ENCODE assay signal across 9 cellular contexts in the genomic region with DNA sequence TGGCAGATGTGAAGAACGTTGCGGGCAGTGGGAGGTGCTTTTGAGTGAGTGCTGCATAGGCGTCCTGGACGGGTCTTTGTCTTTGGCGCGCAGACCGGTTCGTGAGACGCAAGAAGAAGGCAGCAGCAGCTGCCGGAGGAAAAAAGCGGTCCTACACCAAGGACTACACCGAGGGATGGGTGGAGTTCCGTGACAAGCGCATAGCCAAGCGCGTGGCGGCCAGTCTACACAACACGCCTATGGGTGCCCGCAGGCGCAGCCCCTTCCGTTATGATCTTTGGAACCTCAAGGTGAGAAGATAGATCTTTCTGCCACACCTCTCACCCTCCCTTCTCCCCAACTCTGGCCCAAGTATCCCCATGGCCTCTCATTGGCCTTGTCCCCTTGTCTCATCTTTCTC. TPM values are rescaled to one million over a fixed set of nuclear protein-coding genes. Genes with fewer than 3 reads are reported as not detected.
DNase-seq lines count a peak whose midpoint lies in the region; ATAC-seq and TF ChIP-seq lines count a peak whose summit lies in the region.
"Had no signal": no experiment of that assay in that cellular context is flagged by ENCODE, and none has a peak within 500 bp of the region (broad histone marks: within the 10 kb centered on the region; RNA-seq: fewer than 3 reads in every experiment).

No MANE protein-coding gene starts in this region.

- peak overlapping the region; percentile 83 for H3K9ac ChIP-seq in mesendoderm (ENCODE audit: low read length)

- H2BK15ac ChIP-seq in mesendoderm (replicated peaks; ENCODE audit: low read depth), result no peak overlapping the region

- no peak for DNase-seq in natural killer cell
- no peak for DNase-seq in natural killer cell treated with Interleukin-12 subunit alpha and Interleukin-12 subunit beta and Interleukin-15 and Interleukin-18, amount 100 ng/mL, for 72 hours (ENCODE audit: low spot score)
- no peak for DNase-seq in astrocyte of the spinal cord (ENCODE audit: low read depth, low spot score)
- DNase-seq in mesendoderm, result no peak
- DNase-seq in NCI-H1436 (lab: John Stamatoyannopoulos, UW), result no peak
- DNase-seq in DMS153 (lab: John Stamatoyannopoulos, UW), result no peak
- no peak for DNase-seq in NCI-H2081 treated with DMSO at 0.1 percent for 48 hours (lab: John Stamatoyannopoulos, UW)
- no peak for DNase-seq in kidney glomerular epithelial cell (lab: John Stamatoyannopoulos, UW)

- H3K23ac ChIP-seq in mesendoderm (ENCODE audit: low read length), result no peak overlapping the region

- H3K27me3 ChIP-seq in mesendoderm (ENCODE audit: insufficient read depth, low read length, poor library complexity), result no peaks in the 10 kb centered on the region

- peaks cover 6% of the 10 kb centered on the region for H3K79me1 ChIP-seq in mesendoderm (ENCODE audit: low read length)

- H3K4me1 Mint-ChIP-seq in natural killer cell, result peaks cover 6 to 10% of the 10 kb centered on the region in 2 donors
- peaks cover 0 to 8% of the 10 kb centered on the region in 2 donors for H3K4me1 Mint-ChIP-seq in natural killer cell treated with Interleukin-12 subunit alpha and Interleukin-12 subunit beta and Interleukin-15 and Interleukin-18, amount 100 ng/mL, for 72 hours (ENCODE audit: low read depth in 2 of 2)

- H3K4me2 ChIP-seq in mesendoderm (ENCODE audit: low read length), result peak overlapping the region; percentile 1

- H3K36me3 ChIP-seq in mesendoderm (ENCODE audit: control insufficient read depth, insufficient read depth, low read length), result no peaks in the 10 kb centered on the region

- ATAC-seq in natural killer cell, result no peak
- ATAC-seq in natural killer cell treated with Interleukin-12 subunit alpha and Interleukin-12 subunit beta and Interleukin-15 and Interleukin-18, amount 100 ng/mL, for 72 hours, result no peak

- H3K4me3 ChIP-seq in astrocyte of the spinal cord (ENCODE audit: low read depth, low read length) (peak overlapping the region; percentile 99), mesendoderm (ENCODE audit: low read length) (peak overlapping the region; percentile 47)

- H2BK120ac ChIP-seq in mesendoderm (ENCODE audit: low read depth, low read length), result no peak overlapping the region

- H3K79me2 ChIP-seq in mesendoderm (ENCODE audit: control insufficient read depth, insufficient read depth, low read length), result peaks cover 8% of the 10 kb centered on the region

- H3K56ac ChIP-seq in mesendoderm (ENCODE audit: low read length), result no peak overlapping the region

- no peaks in the 10 kb centered on the region for H3K9me3 Mint-ChIP-seq in natural killer cell
- no peaks in the 10 kb centered on the region for H3K9me3 Mint-ChIP-seq in natural killer cell treated with Interleukin-12 subunit alpha and Interleukin-12 subunit beta and Interleukin-15 and Interleukin-18, amount 100 ng/mL, for 72 hours
- H3K9me3 Mint-ChIP-seq: neural crest cell had no signal

- no peak overlapping the region for H2BK5ac ChIP-seq in mesendoderm (ENCODE audit: low read length)

- no peak overlapping the region for H4K8ac ChIP-seq in mesendoderm (ENCODE audit: low read depth, low read length)

- no peak overlapping the region for H2AK5ac ChIP-seq in mesendoderm (ENCODE audit: low read length)

- H3K4ac ChIP-seq in mesendoderm (ENCODE audit: low read depth, low read length), result no peak overlapping the region

- H3K36me3 Mint-ChIP-seq in natural killer cell, result no peaks in the 10 kb centered on the region
- H3K36me3 Mint-ChIP-seq in natural killer cell treated with Interleukin-12 subunit alpha and Interleukin-12 subunit beta and Interleukin-15 and Interleukin-18, amount 100 ng/mL, for 72 hours, result no peaks in the 10 kb centered on the region

- no peak overlapping the region for H4K5ac ChIP-seq in mesendoderm (ENCODE audit: low read length)

- TF ChIP-seq CTCF in natural killer cell (IDR thresholded peaks at IDR 0.05) (no peak), astrocyte of the spinal cord (IDR thresholded peaks at IDR 0.05; ENCODE audit: low read depth, low read length) (no peak)

- H3K27ac ChIP-seq in mesendoderm (ENCODE audit: low read depth, low read length), result no peak overlapping the region

- peak overlapping the region; percentile 84 for H3K4me3 Mint-ChIP-seq in natural killer cell
- no peak overlapping the region for H3K4me3 Mint-ChIP-seq in natural killer cell treated with Interleukin-12 subunit alpha and Interleukin-12 subunit beta and Interleukin-15 and Interleukin-18, amount 100 ng/mL, for 72 hours
- H3K4me3 Mint-ChIP-seq: neural crest cell had no signal

- intact Hi-C loops in natural killer cell (cut with micrococcal nuclease), result loop anchor here (5.0 kb wide), 1 partner anchor 534 kb away; a partner anchor contains a TSS

- no CpG with 5 or more reads among the region's 21 CpGs for WGBS in mesendoderm (ENCODE audit: extremely low coverage, insufficient coverage, low lambda C conversion rate)

- H3K27me3 Mint-ChIP-seq in natural killer cell (ENCODE audit: low read depth in 2 of 2), result peaks cover 0 to 11% of the 10 kb centered on the region in 2 donors
- peaks cover 12 to 18% of the 10 kb centered on the region in 2 donors for H3K27me3 Mint-ChIP-seq in natural killer cell treated with Interleukin-12 subunit alpha and Interleukin-12 subunit beta and Interleukin-15 and Interleukin-18, amount 100 ng/mL, for 72 hours

- H3K27ac Mint-ChIP-seq in natural killer cell, result no peak overlapping the region
- no peak overlapping the region for H3K27ac Mint-ChIP-seq in natural killer cell treated with Interleukin-12 subunit alpha and Interleukin-12 subunit beta and Interleukin-15 and Interleukin-18, amount 100 ng/mL, for 72 hours

- H3K18ac ChIP-seq in mesendoderm (ENCODE audit: low read length), result no peak overlapping the region

- H3K4me1 ChIP-seq in mesendoderm (ENCODE audit: control insufficient read depth, low read depth, low read length), result no peaks in the 10 kb centered on the region

- in situ Hi-C loops in astrocyte of the spinal cord (cut with HindIII; ENCODE audit: low sequenced_read_pairs), result no loop called here

RNA-seq across cellular contexts. Expression of a gene that starts 1.1 kb away (rescaled TPM):
- total RNA-seq in natural killer cell, result 10 to 100 TPM; 23.9 to 30.7 (median 29.9) TPM
- total RNA-seq in natural killer cell treated with Interleukin-12 subunit alpha and Interleukin-12 subunit beta and Interleukin-15 and Interleukin-18, amount 100 ng/mL, for 72 hours, result 10 to 100 TPM; 26.1 to 29.5 TPM
- 24.5 TPM for polyA plus RNA-seq in mesendoderm (2013, experiment 1 of 2)
- polyA plus RNA-seq in mesendoderm (2013, experiment 2 of 2), result 24.8 TPM

RNA-seq across cellular contexts. Expression of a gene that starts 59.7 kb away (rescaled TPM):
- 10 to 100 TPM; 55.7 to 80.6 (median 70.3) TPM for total RNA-seq in natural killer cell
- total RNA-seq in natural killer cell treated with Interleukin-12 subunit alpha and Interleukin-12 subunit beta and Interleukin-15 and Interleukin-18, amount 100 ng/mL, for 72 hours, result 10 to 100 TPM; 79.8 to 91.9 TPM
- 28.8 TPM for polyA plus RNA-seq in mesendoderm (2013, experiment 1 of 2)
- 30.9 TPM for polyA plus RNA-seq in mesendoderm (2013, experiment 2 of 2)
